ENCODE assay signal across 23 cellular contexts in genomic region chr3:100754563-100755334, GRCh38. TPM values are rescaled to one million over a fixed set of nuclear protein-coding genes. Genes with fewer than 3 reads are reported as not detected.
DNase-seq lines count a peak whose midpoint lies in the region; ATAC-seq and TF ChIP-seq lines count a peak whose summit lies in the region.
"Had no signal": no experiment of that assay in that cellular context is flagged by ENCODE, and none has a peak within 500 bp of the region (broad histone marks: within the 10 kb centered on the region; RNA-seq: fewer than 3 reads in every experiment).

No MANE protein-coding gene starts in this region.

- peak; percentile 13 for DNase-seq in G401 (ENCODE audit: low spot score)
- peak; percentile 26 to 50 for DNase-seq in NCI-H524 (lab: John Stamatoyannopoulos, UW)
- DNase-seq in coronary artery (ENCODE audit: low spot score): no peak
- DNase-seq in right lobe of liver: no peak
- DNase-seq in SHP77 (lab: John Stamatoyannopoulos, UW): no peak
- DNase-seq in NCI-H146 treated with DMSO at 0.1 percent for 48 hours (lab: John Stamatoyannopoulos, UW; ENCODE audit: unreplicated experiment): no peak
- no peak for DNase-seq in GM13977 (ENCODE audit: low spot score)
- DNase-seq in H4 (ENCODE audit: low spot score): no peak
- DNase-seq: activated CD4-positive, alpha-beta T cell treated with anti-CD3 and anti-CD28 coated beads for 1 hour; adrenal gland; CD8-positive, alpha-beta memory T cell; central memory CD4-positive, alpha-beta T cell; DND-41; effector CD8-positive, alpha-beta T cell; esophagus squamous epithelium; head of caudate nucleus; lower lobe of right lung; NCI-H1105; NCI-H2081 treated with DMSO at 0.1 percent for 48 hours; stimulated activated CD4-positive, alpha-beta T cell treated with anti-CD3 and anti-CD28 coated beads, Interleukin-1b, Interleukin-23, amount 100 ng/mL, for 48 hours; stimulated activated naive CD4-positive, alpha-beta T cell treated with Interleukin-2 at 50 U/mL for 16 hours; transverse colon had no signal

- TF ChIP-seq CTCF in coronary artery (IDR thresholded peaks at IDR 0.05) (no peak), right lobe of liver (IDR thresholded peaks at IDR 0.05) (no peak), GM13977 (IDR thresholded peaks at IDR 0.05; ENCODE audit: extremely low read depth, insufficient read depth, missing control alignments) (no peak)

- H3K27ac ChIP-seq in coronary artery: peak overlapping the region; percentile 12 to 25
- peak overlapping the region in 2 of 3 donors; percentile 55 to 79 for H3K27ac ChIP-seq in right lobe of liver
- H3K27ac ChIP-seq: adrenal gland, esophagus squamous epithelium, KMS-11, lower lobe of right lung, transverse colon had no signal

- in situ Hi-C loops in G401 (cut with HindIII; ENCODE audit: low sequenced_read_pairs) (no loop called here), GM13977 (cut with MboI; ENCODE audit: low pct_unique_long_range_greater_than_20kb, low sequenced_read_pairs, unreplicated experiment) (no loop called here)

- peak; percentile 49 to 74 (median 65) for ATAC-seq in right lobe of liver
- ATAC-seq: lower lobe of right lung had no signal

- H3K27me3 ChIP-seq in right lobe of liver: no peaks in the 10 kb centered on the region
- H3K27me3 ChIP-seq: adrenal gland, esophagus squamous epithelium, transverse colon had no signal

- H3K36me3 ChIP-seq in right lobe of liver: peaks cover 0 to 21% (median 6%) of the 10 kb centered on the region in 4 donors

- TF ChIP-seq POLR2A in right lobe of liver (IDR thresholded peaks at IDR 0.05): no peak

- H3K4me3 ChIP-seq in coronary artery (no peak overlapping the region), right lobe of liver (no peak overlapping the region)
- H3K4me3 ChIP-seq: adrenal gland, esophagus squamous epithelium, lower lobe of right lung, transverse colon had no signal

- H3K9me3 ChIP-seq in right lobe of liver: no peaks in the 10 kb centered on the region
- H3K9me3 ChIP-seq: adrenal gland, esophagus squamous epithelium, lower lobe of right lung, transverse colon had no signal

- intact Hi-C loops in right lobe of liver (cut with DNase I): no loop called here

- 76% methylated on average over 3 of the region's 3 CpGs for WGBS in right lobe of liver (ENCODE audit: insufficient coverage, low coverage, low lambda C conversion rate, missing lambda C conversion rate)

- H3K4me1 ChIP-seq in right lobe of liver: peaks cover 0 to 35% (median 0%) of the 10 kb centered on the region in 4 donors
- H3K4me1 ChIP-seq: lower lobe of right lung, transverse colon had no signal

RNA-seq across cellular contexts. Expression of gene TFG, which starts 45.5 kb away (rescaled TPM):
- total RNA-seq in G401 (2014; rRNA removed; shearing (Covaris generic)): 52.1 and 71.2 TPM in 2 replicates
- total RNA-seq in right lobe of liver: 10 to 100 TPM; 54.7 to 91.6 (median 71.5) TPM
- total RNA-seq in H4 (2014; rRNA removed; shearing (Covaris generic)): 101 and 128 TPM in 2 replicates

Comparison
In these comparisons a context has a peak if more than half of its experiments do, and no peak if none do; other contexts are left out.
1. DNase-seq: peak in G401 (single experiment) and NCI-H524 (2 of 2); none in coronary artery (single experiment), right lobe of liver (0 of 3), SHP77 (0 of 2), NCI-H146 treated with DMSO at 0.1 percent for 48 hours (single experiment), GM13977 (single experiment) and H4 (single experiment).